In the genomic region with DNA sequence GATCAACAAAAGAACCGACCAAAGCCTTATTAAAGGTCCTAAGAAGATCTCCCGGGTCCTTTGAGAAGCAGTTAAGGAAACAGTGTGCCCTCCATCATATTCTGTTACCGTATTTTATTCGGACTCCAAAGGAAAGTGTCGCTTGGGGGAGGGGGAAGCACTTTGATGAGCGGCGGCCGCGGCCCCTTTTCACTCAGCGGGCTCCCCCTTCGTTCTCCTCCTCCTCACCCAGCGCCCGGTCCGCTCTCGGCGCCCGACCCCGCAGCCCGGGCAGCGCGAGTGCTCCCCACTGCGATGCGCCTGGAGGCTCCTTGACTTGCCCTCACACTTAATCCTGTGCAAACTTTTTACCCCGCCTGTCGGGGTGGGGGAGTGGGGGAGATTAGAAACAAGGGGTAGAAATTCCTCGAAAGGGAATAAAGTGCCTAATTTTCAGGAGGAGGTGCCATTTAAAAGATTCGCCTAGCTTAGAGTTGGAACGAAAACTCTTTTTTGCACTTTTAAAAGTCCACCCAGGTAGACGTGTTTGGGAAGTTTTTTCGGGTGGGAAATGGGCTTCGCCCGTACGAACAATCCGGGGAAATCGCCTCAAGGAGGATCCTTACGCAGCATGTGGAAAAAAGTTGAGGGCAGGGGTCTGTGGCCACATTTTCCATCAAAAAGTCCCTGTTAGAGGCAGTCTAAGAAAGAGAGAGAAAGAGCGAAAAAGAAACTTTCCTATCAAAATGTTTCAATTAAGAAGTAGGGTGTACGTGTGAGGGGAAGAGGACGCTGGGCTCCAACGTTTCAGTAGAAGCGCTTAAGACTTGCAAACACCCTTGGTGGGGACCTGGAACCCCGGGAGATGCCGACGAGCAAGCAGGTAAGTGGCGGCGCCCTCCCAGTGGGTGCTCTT, we compare ENCODE assay signal across 8 cellular contexts. TPM values are rescaled to one million over a fixed set of nuclear protein-coding genes. Genes with fewer than 3 reads are reported as not detected.
DNase-seq lines count a peak whose midpoint lies in the region; ATAC-seq and TF ChIP-seq lines count a peak whose summit lies in the region.

No MANE protein-coding gene starts in this region.

- no peaks in the 10 kb centered on the region for H3K9me3 Mint-ChIP-seq in natural killer cell treated with Interleukin-12 subunit alpha and Interleukin-12 subunit beta and Interleukin-15 and Interleukin-18, amount 100 ng/mL, for 72 hours

- TF ChIP-seq CTCF in choroid plexus epithelial cell (conservative IDR thresholded peaks at IDR 0.05; ENCODE audit: low read depth, low read length): no peak

- peaks cover 58 to 69% of the 10 kb centered on the region in 2 donors for H3K27me3 Mint-ChIP-seq in natural killer cell treated with Interleukin-12 subunit alpha and Interleukin-12 subunit beta and Interleukin-15 and Interleukin-18, amount 100 ng/mL, for 72 hours

- H3K4me3 ChIP-seq in choroid plexus epithelial cell (ENCODE audit: low read depth, low read length): peak overlapping the region; percentile 51

- ATAC-seq in natural killer cell treated with Interleukin-12 subunit alpha and Interleukin-12 subunit beta and Interleukin-15 and Interleukin-18, amount 100 ng/mL, for 72 hours: no peak

- peak; percentile 15 for DNase-seq in NCI-H1105 treated with DMSO at 0.1 percent for 48 hours (lab: John Stamatoyannopoulos, UW)
- no peak for DNase-seq in NCI-H1105 (lab: John Stamatoyannopoulos, UW)
- peak; percentile 26 for DNase-seq in NCI-H345 treated with DMSO at 0.1 percent for 48 hours (lab: John Stamatoyannopoulos, UW; ENCODE audit: unreplicated experiment)
- DNase-seq in choroid plexus epithelial cell (ENCODE audit: low read depth): no peak
- DNase-seq in natural killer cell treated with Interleukin-12 subunit alpha and Interleukin-12 subunit beta and Interleukin-15 and Interleukin-18, amount 100 ng/mL, for 72 hours (ENCODE audit: low spot score): no peak
- DNase-seq in nucleus accumbens (lab: John Stamatoyannopoulos, UW): no peak
- no peak for DNase-seq in cerebellum (ENCODE audit: low spot score)
- no peak for DNase-seq in anterior cingulate cortex (lab: John Stamatoyannopoulos, UW)

- peak overlapping the region; percentile 84 for H3K4me3 Mint-ChIP-seq in natural killer cell treated with Interleukin-12 subunit alpha and Interleukin-12 subunit beta and Interleukin-15 and Interleukin-18, amount 100 ng/mL, for 72 hours

- peaks cover 17 to 31% of the 10 kb centered on the region in 2 donors for H3K4me1 Mint-ChIP-seq in natural killer cell treated with Interleukin-12 subunit alpha and Interleukin-12 subunit beta and Interleukin-15 and Interleukin-18, amount 100 ng/mL, for 72 hours (ENCODE audit: low read depth in 2 of 2)

- no peak overlapping the region for H3K27ac Mint-ChIP-seq in natural killer cell treated with Interleukin-12 subunit alpha and Interleukin-12 subunit beta and Interleukin-15 and Interleukin-18, amount 100 ng/mL, for 72 hours

- peaks cover 15% of the 10 kb centered on the region for H3K36me3 Mint-ChIP-seq in natural killer cell treated with Interleukin-12 subunit alpha and Interleukin-12 subunit beta and Interleukin-15 and Interleukin-18, amount 100 ng/mL, for 72 hours

RNA-seq across cellular contexts. Expression of a gene that starts 1.1 kb away (rescaled TPM):
- under 1 TPM in 1 of 2 donors, not detected in 1; 0.75 TPM for total RNA-seq in natural killer cell treated with Interleukin-12 subunit alpha and Interleukin-12 subunit beta and Interleukin-15 and Interleukin-18, amount 100 ng/mL, for 72 hours
- total RNA-seq in cerebellum: not detected

Comparison
In these comparisons a context has a peak if more than half of its experiments do, and no peak if none do; other contexts are left out.
1. DNase-seq: peak in NCI-H1105 treated with DMSO at 0.1 percent for 48 hours (single experiment) and NCI-H345 treated with DMSO at 0.1 percent for 48 hours (single experiment); none in NCI-H1105 (single experiment), choroid plexus epithelial cell (single experiment), natural killer cell treated with Interleukin-12 subunit alpha and Interleukin-12 subunit beta and Interleukin-15 and Interleukin-18, amount 100 ng/mL, for 72 hours (single experiment), nucleus accumbens (0 of 56), cerebellum (single experiment) and anterior cingulate cortex (0 of 58).